8 cellular contexts compared by ENCODE assay signal in genomic region chr5:158074992-158075769, GRCh38.
DNase-seq lines count a peak whose midpoint lies in the region; ATAC-seq and TF ChIP-seq lines count a peak whose summit lies in the region.

No MANE protein-coding gene starts in this region.

- intact Hi-C loops in activated naive CD4-positive, alpha-beta T cell treated with anti-CD3 and anti-CD28 coated beads for 36 hours (cut with micrococcal nuclease) = loop anchor here (1.0 to 5.0 kb wide), 3 partner anchors 622 to 1058 kb away; no protein-coding TSS in a partner anchor
- intact Hi-C loops in ovary (cut with DNase I) = loop anchor here in 2 of 4 donors (5.0 to 10.0 kb wide), 4 partner anchors 90 to 1030 kb away; no protein-coding TSS in a partner anchor

- TF ChIP-seq CTCF in AG04449 (IDR thresholded peaks at IDR 0.05; ENCODE audit: insufficient read depth, low read length, missing control alignments) (peak; percentile 79), Peyer's patch (IDR thresholded peaks at IDR 0.05) (peak; percentile 36 to 72 (median 64)), ovary (IDR thresholded peaks at IDR 0.05) (peak; percentile 43 to 69 (median 65)), upper lobe of left lung (IDR thresholded peaks at IDR 0.05) (peak; percentile 22 to 69 (median 53))

- ATAC-seq in GM18907 (IDR thresholded peaks at IDR 0.05; ENCODE audit: unreplicated experiment) = peak; percentile 68
- peak; percentile 71 to 94 for ATAC-seq in upper lobe of left lung (ENCODE audit: low FRiP score in 2 of 2)

- no peak overlapping the region for H3K4me3 Mint-ChIP-seq in activated naive CD4-positive, alpha-beta T cell treated with anti-CD3 and anti-CD28 coated beads for 36 hours

- POLR2A ChIA-PET in AG04449 (lab: Yijun Ruan, JAX) = no interaction called here

- H3K4me3 ChIP-seq in AG04449 (ENCODE audit: low read depth, low read length) (peak overlapping the region; percentile 2; the same call in 1 of the 2 replicates), Peyer's patch (no peak overlapping the region), ovary (peak overlapping the region; percentile 32), upper lobe of left lung (peak overlapping the region in 2 of 4 donors; percentile 28 to 33)

- CTCF ChIA-PET in AG04449 (lab: Yijun Ruan, JAX) = interaction anchor here (0.6 to 2.8 kb wide), 61 partner anchors 9 to 1060 kb away, joined by 3 to 72 read pairs (median 4); no protein-coding TSS in a partner anchor
- CTCF ChIA-PET in activated naive CD4-positive, alpha-beta T cell treated with anti-CD3 and anti-CD28 coated beads for 36 hours (lab: Charles Lee) = interaction anchor here (0.6 to 1.9 kb wide), 37 partner anchors 9 to 1497 kb away, joined by 3 to 17 read pairs (median 4); no protein-coding TSS in a partner anchor

- 16 to 18% (median 16%) methylated on average over 12 of the region's 12 CpGs for WGBS in ovary, 3 donors
- 8 to 11% methylated on average over 10 to 12 of the region's 12 CpGs for WGBS in upper lobe of left lung, 2 donors

- H3K9me3 Mint-ChIP-seq in activated naive CD4-positive, alpha-beta T cell treated with anti-CD3 and anti-CD28 coated beads for 36 hours = no peaks in the 10 kb centered on the region

- H3K36me3 ChIP-seq in Peyer's patch (no peaks in the 10 kb centered on the region), ovary (no peaks in the 10 kb centered on the region), upper lobe of left lung (no peaks in the 10 kb centered on the region)

- DNase-seq in AG04449 (ENCODE audit: low read depth, low spot score) (peak; percentile 19), HuH-7.5 (ENCODE audit: low spot score) (peak; percentile 29), Peyer's patch (peak; percentile 37 to 73 (median 55)), germinal center (ENCODE audit: low spot score) (peak; percentile 70), ovary (peak; percentile 47 to 77 (median 69)), upper lobe of left lung (peak in 1 of 2 donors; percentile 35)
- DNase-seq in activated naive CD4-positive, alpha-beta T cell treated with anti-CD3 and anti-CD28 coated beads for 36 hours = peak; percentile 63

- H3K27ac Mint-ChIP-seq in activated naive CD4-positive, alpha-beta T cell treated with anti-CD3 and anti-CD28 coated beads for 36 hours = no peak overlapping the region

- H3K27ac ChIP-seq in Peyer's patch = no peak overlapping the region
- H3K27ac ChIP-seq in ovary = no peak overlapping the region
- H3K27ac ChIP-seq in upper lobe of left lung = no peak overlapping the region

- TF ChIP-seq POLR2A in Peyer's patch (IDR thresholded peaks at IDR 0.05) (no peak), ovary (IDR thresholded peaks at IDR 0.05) (no peak), upper lobe of left lung (IDR thresholded peaks at IDR 0.05) (no peak)

- no peaks in the 10 kb centered on the region for H3K4me1 ChIP-seq in Peyer's patch
- peaks cover 4% of the 10 kb centered on the region for H3K4me1 ChIP-seq in ovary (ENCODE audit: insufficient read depth)
- no peaks in the 10 kb centered on the region for H3K4me1 ChIP-seq in upper lobe of left lung

- H3K27me3 Mint-ChIP-seq in activated naive CD4-positive, alpha-beta T cell treated with anti-CD3 and anti-CD28 coated beads for 36 hours (ENCODE audit: low read depth) = peaks cover 2% of the 10 kb centered on the region

- no peaks in the 10 kb centered on the region for H3K27me3 ChIP-seq in Peyer's patch
- no peaks in the 10 kb centered on the region for H3K27me3 ChIP-seq in ovary
- H3K27me3 ChIP-seq in upper lobe of left lung = no peaks in the 10 kb centered on the region

- no peaks in the 10 kb centered on the region for H3K9me3 ChIP-seq in Peyer's patch
- no peaks in the 10 kb centered on the region for H3K9me3 ChIP-seq in ovary
- no peaks in the 10 kb centered on the region for H3K9me3 ChIP-seq in upper lobe of left lung

- H3K36me3 Mint-ChIP-seq in activated naive CD4-positive, alpha-beta T cell treated with anti-CD3 and anti-CD28 coated beads for 36 hours (ENCODE audit: low read depth) = no peaks in the 10 kb centered on the region

- TF ChIP-seq EP300 in ovary (IDR thresholded peaks at IDR 0.05) = no peak
- TF ChIP-seq EP300 in upper lobe of left lung (IDR thresholded peaks at IDR 0.05) = no peak

- peaks cover 3% of the 10 kb centered on the region for H3K4me1 Mint-ChIP-seq in activated naive CD4-positive, alpha-beta T cell treated with anti-CD3 and anti-CD28 coated beads for 36 hours (ENCODE audit: low read depth)

Comparison
In these comparisons a context has a peak if more than half of its experiments do, and no peak if none do; other contexts are left out.
1. H3K4me3 ChIP-seq: peak in AG04449 (single experiment) and ovary (single experiment); none in Peyer's patch (0 of 4).
2. Peak in every context shown above with its lines, with median percentiles within 50 percentile points of each other: CTCF ChIP-seq.